In genomic region chr12:53971686-53972085, GRCh38 we compare ENCODE assay signal across 26 cellular contexts. TPM values are rescaled to one million over a fixed set of nuclear protein-coding genes. Genes with fewer than 3 reads are reported as not detected.
"Had no signal": no experiment of that assay in that cellular context is flagged by ENCODE, and none has a peak within 500 bp of the region (broad histone marks: within the 10 kb centered on the region; RNA-seq: fewer than 3 reads in every experiment).

No MANE protein-coding gene starts in this region.

- H3K27ac ChIP-seq: adrenal gland, PC-9 had no signal

- H3K9me3 Mint-ChIP-seq: activated T-helper 1 cell treated with anti-CD3 and anti-CD28 coated beads, Interleukin-12 subunit alpha, Interleukin-12 subunit beta, Interleukin-2, Interleukin-4 antibody, amounts not matched to agents 30 ng/mL and 10 ng/mL and 1 ng/mL, durations not matched to agents 14 hours and 24 hours and 36 hours; T-cell had no signal

- H3K4me3 Mint-ChIP-seq: activated B cell treated with CpG ODN at 0.5 μM for 24 hours; activated CD8-positive, alpha-beta T cell treated with anti-CD3 and anti-CD28 coated beads, Interleukin-2, amount 10 ng/mL, durations not matched to agents 7 days and 5 days; activated naive CD8-positive, alpha-beta T cell treated with anti-CD3 and anti-CD28 coated beads, Interleukin-2, amount 10 ng/mL, durations not matched to agents 7 days and 5 days; activated T-helper 1 cell treated with anti-CD3 and anti-CD28 coated beads, Interleukin-12 subunit alpha, Interleukin-12 subunit beta, Interleukin-2, Interleukin-4 antibody, amounts not matched to agents 30 ng/mL and 10 ng/mL and 1 ng/mL, durations not matched to agents 14 hours and 24 hours and 36 hours; T-cell had no signal

- H3K36me3 ChIP-seq: adrenal gland had no signal

- H3K9me3 ChIP-seq: adrenal gland had no signal

- ATAC-seq: activated CD8-positive, alpha-beta T cell treated with anti-CD3 and anti-CD28 coated beads, Interleukin-2, amount 10 ng/mL, durations not matched to agents 7 days and 5 days; T-cell had no signal

- H3K27ac Mint-ChIP-seq: activated B cell treated with CpG ODN at 0.5 μM for 24 hours; activated CD8-positive, alpha-beta T cell treated with anti-CD3 and anti-CD28 coated beads, Interleukin-2, amount 10 ng/mL, durations not matched to agents 7 days and 5 days; activated naive CD8-positive, alpha-beta T cell treated with anti-CD3 and anti-CD28 coated beads, Interleukin-2, amount 10 ng/mL, durations not matched to agents 7 days and 5 days; T-cell had no signal

- DNase-seq: activated B cell treated with CpG ODN at 0.5 μM for 24 hours; activated CD8-positive, alpha-beta memory T cell treated with anti-CD3 and anti-CD28 coated beads, Interleukin-2, amount 50 U/mL, for 48 hours; activated CD8-positive, alpha-beta T cell treated with anti-CD3 and anti-CD28 coated beads, Interleukin-2, amount 10 ng/mL, durations not matched to agents 7 days and 5 days; activated effector memory CD4-positive, alpha-beta T cell treated with Interleukin-2 at 50 U/mL for 16 hours; activated naive CD4-positive, alpha-beta T cell treated with Interleukin-2 at 50 U/mL for 16 hours; activated naive CD8-positive, alpha-beta T cell treated with anti-CD3 and anti-CD28 coated beads, Interleukin-2, amount 10 ng/mL, durations not matched to agents 7 days and 5 days; activated T-cell treated with anti-CD3 and anti-CD28 coated beads, Interleukin-2, amount 50 U/mL, for 1 hour; adrenal gland; anterior cingulate cortex; IMR-90; Kasumi-1; KBM-7; NCI-H1048; NCI-H146; NCI-H187 treated with DMSO at 0.1 percent for 48 hours; NCI-H2081 treated with DMSO at 0.1 percent for 48 hours; NCI-H446; NCI-H524; SIG-M5; T-cell; T-helper 2 cell; T1000 had no signal

- H3K4me3 ChIP-seq: adrenal gland, PC-9 had no signal

- H3K36me3 Mint-ChIP-seq: activated naive CD8-positive, alpha-beta T cell treated with anti-CD3 and anti-CD28 coated beads, Interleukin-2, amount 10 ng/mL, durations not matched to agents 7 days and 5 days had no signal

RNA-seq across cellular contexts. Expression of gene HOXC11, which starts 1.2 kb away (rescaled TPM):
- total RNA-seq: activated B cell treated with CpG ODN at 0.5 μM for 24 hours; activated CD8-positive, alpha-beta T cell treated with anti-CD3 and anti-CD28 coated beads, Interleukin-2, amount 10 ng/mL, durations not matched to agents 7 days and 5 days; activated naive CD8-positive, alpha-beta T cell treated with anti-CD3 and anti-CD28 coated beads, Interleukin-2, amount 10 ng/mL, durations not matched to agents 7 days and 5 days; activated T-helper 1 cell treated with anti-CD3 and anti-CD28 coated beads, Interleukin-12 subunit alpha, Interleukin-12 subunit beta, Interleukin-2, Interleukin-4 antibody, amounts not matched to agents 30 ng/mL and 10 ng/mL and 1 ng/mL, durations not matched to agents 14 hours and 24 hours and 36 hours; adrenal gland; cardiac septum; IMR-90; T-cell had no signal

RNA-seq across cellular contexts. Expression of gene HOTAIR, which starts 3.1 kb away (rescaled TPM):
- total RNA-seq: activated B cell treated with CpG ODN at 0.5 μM for 24 hours; activated CD8-positive, alpha-beta T cell treated with anti-CD3 and anti-CD28 coated beads, Interleukin-2, amount 10 ng/mL, durations not matched to agents 7 days and 5 days; activated naive CD8-positive, alpha-beta T cell treated with anti-CD3 and anti-CD28 coated beads, Interleukin-2, amount 10 ng/mL, durations not matched to agents 7 days and 5 days; activated T-helper 1 cell treated with anti-CD3 and anti-CD28 coated beads, Interleukin-12 subunit alpha, Interleukin-12 subunit beta, Interleukin-2, Interleukin-4 antibody, amounts not matched to agents 30 ng/mL and 10 ng/mL and 1 ng/mL, durations not matched to agents 14 hours and 24 hours and 36 hours; adrenal gland; cardiac septum; IMR-90; RPMI7951; T-cell had no signal

RNA-seq across cellular contexts. Expression of gene HOXC10, which starts 13.3 kb away (rescaled TPM):
- total RNA-seq: activated B cell treated with CpG ODN at 0.5 μM for 24 hours; activated CD8-positive, alpha-beta T cell treated with anti-CD3 and anti-CD28 coated beads, Interleukin-2, amount 10 ng/mL, durations not matched to agents 7 days and 5 days; activated naive CD8-positive, alpha-beta T cell treated with anti-CD3 and anti-CD28 coated beads, Interleukin-2, amount 10 ng/mL, durations not matched to agents 7 days and 5 days; activated T-helper 1 cell treated with anti-CD3 and anti-CD28 coated beads, Interleukin-12 subunit alpha, Interleukin-12 subunit beta, Interleukin-2, Interleukin-4 antibody, amounts not matched to agents 30 ng/mL and 10 ng/mL and 1 ng/mL, durations not matched to agents 14 hours and 24 hours and 36 hours; cardiac septum; IMR-90 had no signal

RNA-seq across cellular contexts. Expression of gene HOXC12, which starts 17.0 kb away (rescaled TPM):
- total RNA-seq: activated B cell treated with CpG ODN at 0.5 μM for 24 hours; activated CD8-positive, alpha-beta T cell treated with anti-CD3 and anti-CD28 coated beads, Interleukin-2, amount 10 ng/mL, durations not matched to agents 7 days and 5 days; activated naive CD8-positive, alpha-beta T cell treated with anti-CD3 and anti-CD28 coated beads, Interleukin-2, amount 10 ng/mL, durations not matched to agents 7 days and 5 days; activated T-helper 1 cell treated with anti-CD3 and anti-CD28 coated beads, Interleukin-12 subunit alpha, Interleukin-12 subunit beta, Interleukin-2, Interleukin-4 antibody, amounts not matched to agents 30 ng/mL and 10 ng/mL and 1 ng/mL, durations not matched to agents 14 hours and 24 hours and 36 hours; adrenal gland; cardiac septum; IMR-90; RPMI7951; T-cell had no signal

RNA-seq across cellular contexts. Expression of gene HOXC9, which starts 28.3 kb away (rescaled TPM):
- total RNA-seq: activated B cell treated with CpG ODN at 0.5 μM for 24 hours; activated CD8-positive, alpha-beta T cell treated with anti-CD3 and anti-CD28 coated beads, Interleukin-2, amount 10 ng/mL, durations not matched to agents 7 days and 5 days; activated naive CD8-positive, alpha-beta T cell treated with anti-CD3 and anti-CD28 coated beads, Interleukin-2, amount 10 ng/mL, durations not matched to agents 7 days and 5 days; activated T-helper 1 cell treated with anti-CD3 and anti-CD28 coated beads, Interleukin-12 subunit alpha, Interleukin-12 subunit beta, Interleukin-2, Interleukin-4 antibody, amounts not matched to agents 30 ng/mL and 10 ng/mL and 1 ng/mL, durations not matched to agents 14 hours and 24 hours and 36 hours; cardiac septum; IMR-90; T-cell had no signal
